ENCODE assay signal across 27 cellular contexts in genomic region chr6:76771076-76771634, GRCh38.
DNase-seq lines count a peak whose midpoint lies in the region; TF ChIP-seq lines count a peak whose summit lies in the region.
"Had no signal": no experiment of that assay in that cellular context is flagged by ENCODE, and none has a peak within 500 bp of the region (broad histone marks: within the 10 kb centered on the region; RNA-seq: fewer than 3 reads in every experiment).

No MANE protein-coding gene starts in this region.

- intact Hi-C loops in tibial artery (cut with DNase I; ENCODE audit: low total_unique reads): no loop called here

- H3K4me1 Mint-ChIP-seq in progenitor cell of endocrine pancreas (ENCODE audit: low read depth): peaks cover 10% of the 10 kb centered on the region
- H3K4me1 Mint-ChIP-seq: activated naive CD4-positive, alpha-beta T cell treated with anti-CD3 and anti-CD28 coated beads, Interleukin-2, amount 50 U/mL, for 24 hours; CD8-positive, alpha-beta memory T cell; naive thymus-derived CD4-positive, alpha-beta T cell; stimulated activated naive CD8-positive, alpha-beta T cell treated with anti-CD3 and anti-CD28 coated beads, Interleukin-15, amount 100 ng/mL, for 72 hours had no signal

- H3K4me3 ChIP-seq in tibial artery: no peak overlapping the region
- H3K4me3 ChIP-seq: gastrocnemius medialis, GM12878, upper lobe of left lung had no signal

- no peak for TF ChIP-seq CTCF in tibial artery (IDR thresholded peaks at IDR 0.05)
- TF ChIP-seq CTCF in progenitor cell of endocrine pancreas (IDR thresholded peaks at IDR 0.05; ENCODE audit: unreplicated experiment): no peak

- H3K4me1 ChIP-seq in tibial artery: no peaks in the 10 kb centered on the region
- H3K4me1 ChIP-seq: gastrocnemius medialis, upper lobe of left lung had no signal

- H3K27me3 Mint-ChIP-seq in progenitor cell of endocrine pancreas: no peaks in the 10 kb centered on the region
- H3K27me3 Mint-ChIP-seq: activated naive CD4-positive, alpha-beta T cell treated with anti-CD3 and anti-CD28 coated beads, Interleukin-2, amount 50 U/mL, for 24 hours; CD8-positive, alpha-beta memory T cell; naive thymus-derived CD4-positive, alpha-beta T cell; stimulated activated naive CD8-positive, alpha-beta T cell treated with anti-CD3 and anti-CD28 coated beads, Interleukin-15, amount 100 ng/mL, for 72 hours had no signal

- H3K27ac ChIP-seq in tibial artery: no peak overlapping the region
- H3K27ac ChIP-seq: 22Rv1, gastrocnemius medialis, upper lobe of left lung had no signal

- peak; percentile 21 for DNase-seq in DMS53 (lab: John Stamatoyannopoulos, UW)
- no peak for DNase-seq in DMS53 treated with DMSO at 0.1 percent for 48 hours (lab: John Stamatoyannopoulos, UW; ENCODE audit: unreplicated experiment)
- DNase-seq in NCI-H146 treated with DMSO at 0.1 percent for 48 hours (lab: John Stamatoyannopoulos, UW; ENCODE audit: unreplicated experiment): peak; percentile 17
- DNase-seq in dermis microvascular lymphatic vessel endothelial cell (ENCODE audit: low read depth in 2 of 2): peak; percentile 80 to 90
- peak; percentile 7 for DNase-seq in medulla oblongata (ENCODE audit: extremely low spot score)
- DNase-seq in tibial artery: no peak
- DNase-seq in kidney tubule cell (ENCODE audit: low spot score): no peak
- DNase-seq in progenitor cell of endocrine pancreas (ENCODE audit: low spot score, unreplicated experiment): no peak
- DNase-seq: activated T-cell treated with anti-CD3 and anti-CD28 coated beads, Interleukin-2, amount 50 U/mL, for 48 hours; aorta; CD8-positive, alpha-beta memory T cell; cerebellar nuclear complex; effector CD8-positive, alpha-beta T cell; gastrocnemius medialis; HFFc6; mesenchymal stem cell; naive thymus-derived CD4-positive, alpha-beta T cell; NCI-H1694; NCI-H82; OCI-M1; SIG-M5; stimulated activated naive CD8-positive, alpha-beta T cell treated with anti-CD3 and anti-CD28 coated beads, Interleukin-15, amount 100 ng/mL, for 72 hours; T-helper 1 cell; upper lobe of left lung had no signal

- H3K36me3 Mint-ChIP-seq in progenitor cell of endocrine pancreas (ENCODE audit: insufficient read depth): no peaks in the 10 kb centered on the region
- H3K36me3 Mint-ChIP-seq: activated naive CD4-positive, alpha-beta T cell treated with anti-CD3 and anti-CD28 coated beads, Interleukin-2, amount 50 U/mL, for 24 hours; naive thymus-derived CD4-positive, alpha-beta T cell had no signal

- H3K4me3 Mint-ChIP-seq in progenitor cell of endocrine pancreas (ENCODE audit: low read depth): no peak overlapping the region
- H3K4me3 Mint-ChIP-seq: activated naive CD4-positive, alpha-beta T cell treated with anti-CD3 and anti-CD28 coated beads, Interleukin-2, amount 50 U/mL, for 24 hours; CD8-positive, alpha-beta memory T cell; HFFc6; naive thymus-derived CD4-positive, alpha-beta T cell; stimulated activated naive CD8-positive, alpha-beta T cell treated with anti-CD3 and anti-CD28 coated beads, Interleukin-15, amount 100 ng/mL, for 72 hours had no signal

- H3K9me3 ChIP-seq in tibial artery: no peaks in the 10 kb centered on the region
- H3K9me3 ChIP-seq: gastrocnemius medialis, upper lobe of left lung had no signal

- peaks cover 6% of the 10 kb centered on the region for H3K9me3 Mint-ChIP-seq in progenitor cell of endocrine pancreas (ENCODE audit: low read depth)
- H3K9me3 Mint-ChIP-seq: activated naive CD4-positive, alpha-beta T cell treated with anti-CD3 and anti-CD28 coated beads, Interleukin-2, amount 50 U/mL, for 24 hours had no signal

- no peaks in the 10 kb centered on the region for H3K27me3 ChIP-seq in tibial artery
- H3K27me3 ChIP-seq: gastrocnemius medialis, upper lobe of left lung had no signal

- no peaks in the 10 kb centered on the region for H3K36me3 ChIP-seq in tibial artery
- H3K36me3 ChIP-seq: gastrocnemius medialis, upper lobe of left lung had no signal

- H3K27ac Mint-ChIP-seq in progenitor cell of endocrine pancreas: no peak overlapping the region
- H3K27ac Mint-ChIP-seq: activated naive CD4-positive, alpha-beta T cell treated with anti-CD3 and anti-CD28 coated beads, Interleukin-2, amount 50 U/mL, for 24 hours; CD8-positive, alpha-beta memory T cell; HFFc6; naive thymus-derived CD4-positive, alpha-beta T cell; stimulated activated naive CD8-positive, alpha-beta T cell treated with anti-CD3 and anti-CD28 coated beads, Interleukin-15, amount 100 ng/mL, for 72 hours had no signal

Comparison
In these comparisons a context has a peak if more than half of its experiments do, and no peak if none do; other contexts are left out.
1. DNase-seq: peak in DMS53 (single experiment), NCI-H146 treated with DMSO at 0.1 percent for 48 hours (single experiment), dermis microvascular lymphatic vessel endothelial cell (2 of 2) and medulla oblongata (single experiment); none in DMS53 treated with DMSO at 0.1 percent for 48 hours (single experiment), tibial artery (0 of 2), kidney tubule cell (single experiment) and progenitor cell of endocrine pancreas (single experiment).